In genomic region chr20:49599746-49600113, GRCh38 we compare ENCODE assay signal across 21 cellular contexts. TPM values are rescaled to one million over a fixed set of nuclear protein-coding genes. Genes with fewer than 3 reads are reported as not detected.
DNase-seq lines count a peak whose midpoint lies in the region; ATAC-seq and TF ChIP-seq lines count a peak whose summit lies in the region.
"Had no signal": no experiment of that assay in that cellular context is flagged by ENCODE, and none has a peak within 500 bp of the region (broad histone marks: within the 10 kb centered on the region; RNA-seq: fewer than 3 reads in every experiment).

No MANE protein-coding gene starts in this region.

- no peak overlapping the region for H3K4me2 ChIP-seq in neural progenitor cell
- H3K4me2 ChIP-seq: KMS-11, PC-9 had no signal

- no peak overlapping the region for H3K4me3 ChIP-seq in CD4-positive, CD25-positive, alpha-beta regulatory T cell (ENCODE audit: low read depth, low read length)
- H3K4me3 ChIP-seq in neural progenitor cell: no peak overlapping the region
- H3K4me3 ChIP-seq: GM23248, MG63, PC-9 had no signal

- H3K27me3 Mint-ChIP-seq in activated CD8-positive, alpha-beta T cell treated with anti-CD3 and anti-CD28 coated beads, Interleukin-2, amount 10 ng/mL, durations not matched to agents 7 days and 5 days (ENCODE audit: low read depth): no peaks in the 10 kb centered on the region
- H3K27me3 Mint-ChIP-seq in activated CD8-positive, alpha-beta T cell treated with anti-CD3 and anti-CD28 coated beads for 36 hours: no peaks in the 10 kb centered on the region
- H3K27me3 Mint-ChIP-seq in CD4-positive, CD25-positive, alpha-beta regulatory T cell: no peaks in the 10 kb centered on the region
- no peaks in the 10 kb centered on the region for H3K27me3 Mint-ChIP-seq in activated CD4-positive, alpha-beta memory T cell treated with anti-CD3 and anti-CD28 coated beads, Interleukin-2, amount 10 ng/mL, durations not matched to agents 7 days and 5 days
- peaks cover 11% of the 10 kb centered on the region for H3K27me3 Mint-ChIP-seq in neural progenitor cell (ENCODE audit: insufficient read depth, low read depth)

- no peaks in the 10 kb centered on the region for H3K36me3 ChIP-seq in CD4-positive, CD25-positive, alpha-beta regulatory T cell (ENCODE audit: control insufficient read depth, insufficient read depth, low read length)
- H3K36me3 ChIP-seq in neural progenitor cell: no peaks in the 10 kb centered on the region
- H3K36me3 ChIP-seq: MG63 had no signal

- no peaks in the 10 kb centered on the region for H3K79me2 ChIP-seq in neural progenitor cell (ENCODE audit: low read depth)

- H3K36me3 Mint-ChIP-seq in activated CD8-positive, alpha-beta T cell treated with anti-CD3 and anti-CD28 coated beads, Interleukin-2, amount 10 ng/mL, durations not matched to agents 7 days and 5 days (ENCODE audit: low read depth): peaks cover 57% of the 10 kb centered on the region
- H3K36me3 Mint-ChIP-seq in activated CD8-positive, alpha-beta T cell treated with anti-CD3 and anti-CD28 coated beads for 36 hours (ENCODE audit: low read depth): peaks cover 29% of the 10 kb centered on the region
- no peaks in the 10 kb centered on the region for H3K36me3 Mint-ChIP-seq in CD4-positive, CD25-positive, alpha-beta regulatory T cell
- H3K36me3 Mint-ChIP-seq in activated CD4-positive, alpha-beta memory T cell treated with anti-CD3 and anti-CD28 coated beads, Interleukin-2, amount 10 ng/mL, durations not matched to agents 7 days and 5 days (ENCODE audit: low read depth): peaks cover 75% of the 10 kb centered on the region
- H3K36me3 Mint-ChIP-seq in neural progenitor cell: no peaks in the 10 kb centered on the region
- H3K36me3 Mint-ChIP-seq: CD14-positive monocyte had no signal

- POLR2A ChIA-PET in activated CD8-positive, alpha-beta T cell treated with anti-CD3 and anti-CD28 coated beads, Interleukin-2, amount 10 ng/mL, durations not matched to agents 7 days and 5 days (lab: Charles Lee): no interaction called here
- POLR2A ChIA-PET in activated CD8-positive, alpha-beta T cell treated with anti-CD3 and anti-CD28 coated beads for 36 hours (lab: Charles Lee): no interaction called here
- POLR2A ChIA-PET in activated CD4-positive, alpha-beta memory T cell treated with anti-CD3 and anti-CD28 coated beads, Interleukin-2, amount 10 ng/mL, durations not matched to agents 7 days and 5 days (lab: Charles Lee): interaction anchor here (1.0 kb wide), 1 partner anchor 10 kb away, joined by 3 read pairs; no protein-coding TSS in a partner anchor

- no peak overlapping the region for H2AFZ ChIP-seq in neural progenitor cell (replicated peaks)
- H2AFZ ChIP-seq: GM23248, PC-9 had no signal

- no peak for DNase-seq in activated CD8-positive, alpha-beta T cell treated with anti-CD3 and anti-CD28 coated beads, Interleukin-2, amount 10 ng/mL, durations not matched to agents 7 days and 5 days
- DNase-seq in activated CD8-positive, alpha-beta T cell treated with anti-CD3 and anti-CD28 coated beads for 36 hours: no peak
- DNase-seq in CD4-positive, CD25-positive, alpha-beta regulatory T cell: no peak
- DNase-seq in activated CD4-positive, alpha-beta memory T cell treated with anti-CD3 and anti-CD28 coated beads, Interleukin-2, amount 10 ng/mL, durations not matched to agents 7 days and 5 days: no peak
- DNase-seq in neural progenitor cell (ENCODE audit: low spot score) (no peak), NCI-H1092 (lab: John Stamatoyannopoulos, UW) (no peak)
- DNase-seq: COR-L47, DMS153, GM23248, MG63, NCI-H1092 treated with DMSO at 0.1 percent for 48 hours, NCI-H1694, NCI-H2107, NCI-H2227 treated with DMSO at 0.1 percent for 48 hours, NCI-H524, PC-9 had no signal

- no peak for ATAC-seq in activated CD8-positive, alpha-beta T cell treated with anti-CD3 and anti-CD28 coated beads, Interleukin-2, amount 10 ng/mL, durations not matched to agents 7 days and 5 days
- no peak for ATAC-seq in activated CD8-positive, alpha-beta T cell treated with anti-CD3 and anti-CD28 coated beads for 36 hours
- ATAC-seq in CD4-positive, CD25-positive, alpha-beta regulatory T cell (ENCODE audit: low read depth in 2 of 2): no peak
- no peak for ATAC-seq in GM21825 (IDR thresholded peaks at IDR 0.05; ENCODE audit: unreplicated experiment)
- ATAC-seq: HCT116 had no signal

- no peak overlapping the region for H3K4me3 Mint-ChIP-seq in activated CD8-positive, alpha-beta T cell treated with anti-CD3 and anti-CD28 coated beads, Interleukin-2, amount 10 ng/mL, durations not matched to agents 7 days and 5 days
- H3K4me3 Mint-ChIP-seq in activated CD8-positive, alpha-beta T cell treated with anti-CD3 and anti-CD28 coated beads for 36 hours: no peak overlapping the region
- H3K4me3 Mint-ChIP-seq in CD4-positive, CD25-positive, alpha-beta regulatory T cell: no peak overlapping the region
- H3K4me3 Mint-ChIP-seq in activated CD4-positive, alpha-beta memory T cell treated with anti-CD3 and anti-CD28 coated beads, Interleukin-2, amount 10 ng/mL, durations not matched to agents 7 days and 5 days: no peak overlapping the region
- no peak overlapping the region for H3K4me3 Mint-ChIP-seq in neural progenitor cell
- H3K4me3 Mint-ChIP-seq: CD14-positive monocyte had no signal

- H3F3A ChIP-seq in neural progenitor cell (ENCODE audit: low read depth): no peaks in the 10 kb centered on the region

- intact Hi-C loops in activated CD8-positive, alpha-beta T cell treated with anti-CD3 and anti-CD28 coated beads for 36 hours (cut with micrococcal nuclease): loop anchor here (10.0 kb wide), 1 partner anchor 265 kb away; no protein-coding TSS in a partner anchor

- no peaks in the 10 kb centered on the region for H4K20me1 ChIP-seq in neural progenitor cell (ENCODE audit: low read depth)

- peaks cover 17% of the 10 kb centered on the region for H3K4me1 ChIP-seq in CD4-positive, CD25-positive, alpha-beta regulatory T cell (ENCODE audit: control insufficient read depth, insufficient read depth, low read length, poor library complexity, severe bottlenecking)
- H3K4me1 ChIP-seq in neural progenitor cell: no peaks in the 10 kb centered on the region

- no peaks in the 10 kb centered on the region for H3K9me3 Mint-ChIP-seq in activated CD8-positive, alpha-beta T cell treated with anti-CD3 and anti-CD28 coated beads, Interleukin-2, amount 10 ng/mL, durations not matched to agents 7 days and 5 days (ENCODE audit: insufficient read depth)
- H3K9me3 Mint-ChIP-seq in activated CD8-positive, alpha-beta T cell treated with anti-CD3 and anti-CD28 coated beads for 36 hours: peaks cover 4% of the 10 kb centered on the region
- H3K9me3 Mint-ChIP-seq in CD4-positive, CD25-positive, alpha-beta regulatory T cell: no peaks in the 10 kb centered on the region
- peaks cover 2% of the 10 kb centered on the region for H3K9me3 Mint-ChIP-seq in activated CD4-positive, alpha-beta memory T cell treated with anti-CD3 and anti-CD28 coated beads, Interleukin-2, amount 10 ng/mL, durations not matched to agents 7 days and 5 days
- no peaks in the 10 kb centered on the region for H3K9me3 Mint-ChIP-seq in neural progenitor cell

- H3K27me3 ChIP-seq in CD4-positive, CD25-positive, alpha-beta regulatory T cell (ENCODE audit: control insufficient read depth, insufficient read depth, low read length): no peaks in the 10 kb centered on the region
- H3K27me3 ChIP-seq in neural progenitor cell: no peaks in the 10 kb centered on the region
- H3K27me3 ChIP-seq: MG63 had no signal

- peaks cover 72% of the 10 kb centered on the region for H3K4me1 Mint-ChIP-seq in activated CD8-positive, alpha-beta T cell treated with anti-CD3 and anti-CD28 coated beads, Interleukin-2, amount 10 ng/mL, durations not matched to agents 7 days and 5 days (ENCODE audit: low read depth)
- peaks cover 43% of the 10 kb centered on the region for H3K4me1 Mint-ChIP-seq in activated CD8-positive, alpha-beta T cell treated with anti-CD3 and anti-CD28 coated beads for 36 hours (ENCODE audit: low read depth)
- H3K4me1 Mint-ChIP-seq in CD4-positive, CD25-positive, alpha-beta regulatory T cell: peaks cover 5 to 25% (median 19%) of the 10 kb centered on the region in 4 donors
- peaks cover 75% of the 10 kb centered on the region for H3K4me1 Mint-ChIP-seq in activated CD4-positive, alpha-beta memory T cell treated with anti-CD3 and anti-CD28 coated beads, Interleukin-2, amount 10 ng/mL, durations not matched to agents 7 days and 5 days
- peaks cover 9% of the 10 kb centered on the region for H3K4me1 Mint-ChIP-seq in neural progenitor cell

- H3K27ac Mint-ChIP-seq in activated CD8-positive, alpha-beta T cell treated with anti-CD3 and anti-CD28 coated beads, Interleukin-2, amount 10 ng/mL, durations not matched to agents 7 days and 5 days: peak overlapping the region; percentile 39
- no peak overlapping the region for H3K27ac Mint-ChIP-seq in activated CD8-positive, alpha-beta T cell treated with anti-CD3 and anti-CD28 coated beads for 36 hours
- peak overlapping the region in 2 of 3 donors; percentile 18 to 46 for H3K27ac Mint-ChIP-seq in CD4-positive, CD25-positive, alpha-beta regulatory T cell
- H3K27ac Mint-ChIP-seq in activated CD4-positive, alpha-beta memory T cell treated with anti-CD3 and anti-CD28 coated beads, Interleukin-2, amount 10 ng/mL, durations not matched to agents 7 days and 5 days: peak overlapping the region; percentile 1
- H3K27ac Mint-ChIP-seq in neural progenitor cell: peak overlapping the region; percentile 64

- no peak overlapping the region for H3K9ac ChIP-seq in neural progenitor cell
- H3K9ac ChIP-seq: GM23248, KMS-11 had no signal

- H3K9me3 ChIP-seq in CD4-positive, CD25-positive, alpha-beta regulatory T cell (ENCODE audit: control insufficient read depth in 2 of 2, low read length in 2 of 2): no peaks in the 10 kb centered on the region
- H3K9me3 ChIP-seq in neural progenitor cell (ENCODE audit: low read depth): no peaks in the 10 kb centered on the region
- H3K9me3 ChIP-seq: MG63 had no signal

- no peak for TF ChIP-seq CTCF in activated CD8-positive, alpha-beta T cell treated with anti-CD3 and anti-CD28 coated beads for 36 hours (IDR thresholded peaks at IDR 0.05)
- no peak for TF ChIP-seq CTCF in neural progenitor cell (IDR thresholded peaks at IDR 0.05)

- no peak overlapping the region for H3K27ac ChIP-seq in CD4-positive, CD25-positive, alpha-beta regulatory T cell (ENCODE audit: insufficient read depth, low read length, poor library complexity, severe bottlenecking)
- H3K27ac ChIP-seq in neural progenitor cell: no peak overlapping the region
- H3K27ac ChIP-seq: GM23248, KMS-11, PC-9 had no signal

- CTCF ChIA-PET in activated CD8-positive, alpha-beta T cell treated with anti-CD3 and anti-CD28 coated beads, Interleukin-2, amount 10 ng/mL, durations not matched to agents 7 days and 5 days (lab: Charles Lee): interaction anchor here (0.5 to 15.3 kb wide), 4 partner anchors 58 to 265 kb away, joined by 3 to 459 read pairs (median 42); no protein-coding TSS in a partner anchor
- CTCF ChIA-PET in activated CD8-positive, alpha-beta T cell treated with anti-CD3 and anti-CD28 coated beads for 36 hours (lab: Charles Lee): interaction anchor here (1.1 to 1.3 kb wide), 3 partner anchors 9 to 58 kb away, joined by 3 to 4 read pairs (median 3); no protein-coding TSS in a partner anchor
- CTCF ChIA-PET in activated CD4-positive, alpha-beta memory T cell treated with anti-CD3 and anti-CD28 coated beads, Interleukin-2, amount 10 ng/mL, durations not matched to agents 7 days and 5 days (lab: Charles Lee): interaction anchor here (1.0 kb wide), 1 partner anchor 9 kb away, joined by 3 read pairs; no protein-coding TSS in a partner anchor

RNA-seq across cellular contexts. Expression of gene PTGIS, which starts 31.8 kb away (rescaled TPM):
- total RNA-seq in activated CD8-positive, alpha-beta T cell treated with anti-CD3 and anti-CD28 coated beads, Interleukin-2, amount 10 ng/mL, durations not matched to agents 7 days and 5 days: 1 to 10 TPM; 1.9 to 2.5 TPM
- total RNA-seq in activated CD8-positive, alpha-beta T cell treated with anti-CD3 and anti-CD28 coated beads for 36 hours: 1 to 10 TPM; 1.5 to 1.6 TPM
- total RNA-seq in CD4-positive, CD25-positive, alpha-beta regulatory T cell: not detected
- not detected for polyA plus RNA-seq in CD4-positive, CD25-positive, alpha-beta regulatory T cell
- 1 to 10 TPM; 1.6 to 2.8 TPM for total RNA-seq in activated CD4-positive, alpha-beta memory T cell treated with anti-CD3 and anti-CD28 coated beads, Interleukin-2, amount 10 ng/mL, durations not matched to agents 7 days and 5 days
- 31.3 and 35.6 TPM in 2 replicates for total RNA-seq in neural progenitor cell (ENCODE audit: low replicate concordance)
- total RNA-seq: A673 had no signal
- polyA plus RNA-seq: CD14-positive monocyte had no signal
